Comparison of ENCODE assay signal across 22 cellular contexts in genomic region chr1:55623339-55623738, GRCh38.
DNase-seq lines count a peak whose midpoint lies in the region; ATAC-seq and TF ChIP-seq lines count a peak whose summit lies in the region.
"Had no signal": no experiment of that assay in that cellular context is flagged by ENCODE, and none has a peak within 500 bp of the region (broad histone marks: within the 10 kb centered on the region; RNA-seq: fewer than 3 reads in every experiment).

No MANE protein-coding gene starts in this region.

- H3K4me3 ChIP-seq in left ventricle myocardium inferior, result no peak overlapping the region
- H3K4me3 ChIP-seq in ovary, result no peak overlapping the region
- H3K4me3 ChIP-seq in stomach, result no peak overlapping the region
- H3K4me3 ChIP-seq: suprapubic skin had no signal

- DNase-seq in Right ventricle myocardium inferior (ENCODE audit: missing footprints) (peak; percentile 79), cardiac septum (ENCODE audit: low spot score) (no peak), left ventricle myocardium inferior (peak; percentile 72), ovary (peak; percentile 44 to 79 (median 63)), NCI-H446 treated with DMSO at 0.1 percent for 48 hours (lab: John Stamatoyannopoulos, UW) (no peak), stomach (no peak), NCI-H510A (lab: John Stamatoyannopoulos, UW) (no peak)
- no peak for DNase-seq in activated CD8-positive, alpha-beta memory T cell treated with anti-CD3 and anti-CD28 coated beads, Interleukin-2, amount 50 U/mL, for 48 hours
- DNase-seq: activated CD4-positive, alpha-beta T cell treated with anti-CD3 and anti-CD28 coated beads for 1 hour; activated naive CD4-positive, alpha-beta T cell treated with anti-CD3 and anti-CD28 coated beads, Interleukin-2, amount 10 ng/mL, durations not matched to agents 7 days and 5 days; activated T-cell treated with anti-CD3 and anti-CD28 coated beads, Interleukin-2, amount 50 U/mL, for 48 hours; AML-193; DMS53; KG1; kidney glomerular epithelial cell; NCI-H82; nephron progenitor cell; PC-3; posterior cingulate gyrus had no signal

- WGBS in ovary, 3 donors, result 23 to 26% (median 24%) methylated on average over 4 of the region's 4 CpGs
- 54 to 77% (median 74%) methylated on average over 4 of the region's 4 CpGs for WGBS in stomach, 5 donors

- H3K27me3 ChIP-seq in left ventricle myocardium inferior (ENCODE audit: low read depth) (no peaks in the 10 kb centered on the region), ovary (no peaks in the 10 kb centered on the region), stomach (no peaks in the 10 kb centered on the region)
- H3K27me3 ChIP-seq: suprapubic skin had no signal

- TF ChIP-seq CTCF in left ventricle myocardium inferior (IDR thresholded peaks at IDR 0.05; ENCODE audit: borderline replicate concordance) (no peak), ovary (IDR thresholded peaks at IDR 0.05) (no peak), stomach (IDR thresholded peaks at IDR 0.05) (no peak)

- ATAC-seq in Right ventricle myocardium inferior, result peak; percentile 96
- ATAC-seq: HCT116, PC-3 had no signal

- H3K4me1 ChIP-seq in left ventricle myocardium inferior, result no peaks in the 10 kb centered on the region
- peaks cover 2% of the 10 kb centered on the region for H3K4me1 ChIP-seq in ovary (ENCODE audit: insufficient read depth)
- H3K4me1 ChIP-seq in stomach, result no peaks in the 10 kb centered on the region
- H3K4me1 ChIP-seq: suprapubic skin had no signal

- no peaks in the 10 kb centered on the region for H3K36me3 ChIP-seq in left ventricle myocardium inferior
- no peaks in the 10 kb centered on the region for H3K36me3 ChIP-seq in ovary
- H3K36me3 ChIP-seq in stomach, result no peaks in the 10 kb centered on the region
- H3K36me3 ChIP-seq: suprapubic skin had no signal

- peak overlapping the region; percentile 46 for H3K27ac ChIP-seq in left ventricle myocardium inferior (replicated peaks)
- H3K27ac ChIP-seq in ovary, result no peak overlapping the region
- no peak overlapping the region for H3K27ac ChIP-seq in stomach
- H3K27ac ChIP-seq: 22Rv1, suprapubic skin had no signal

- intact Hi-C loops in Right ventricle myocardium inferior (cut with DNase I) (no loop called here), cardiac septum (cut with DNase I) (no loop called here), left ventricle myocardium inferior (cut with micrococcal nuclease) (no loop called here), ovary (cut with DNase I) (loop anchor here in 1 of 4 donors (1.0 kb wide), 1 partner anchor 16 kb away; no protein-coding TSS in a partner anchor), stomach (cut with DNase I; ENCODE audit: low total_unique reads) (no loop called here)

- TF ChIP-seq POLR2A in ovary (IDR thresholded peaks at IDR 0.05), result no peak
- no peak for TF ChIP-seq POLR2A in stomach (IDR thresholded peaks at IDR 0.05)

- peaks cover 38% of the 10 kb centered on the region for H3K9me3 ChIP-seq in left ventricle myocardium inferior (replicated peaks)
- no peaks in the 10 kb centered on the region for H3K9me3 ChIP-seq in ovary
- peaks cover 0 to 11% (median 7%) of the 10 kb centered on the region in 4 donors for H3K9me3 ChIP-seq in stomach

- TF ChIP-seq EP300 in ovary (IDR thresholded peaks at IDR 0.05) (no peak), stomach (IDR thresholded peaks at IDR 0.05) (no peak)

Comparison
In these comparisons a context has a peak if more than half of its experiments do, and no peak if none do; other contexts are left out.
1. DNase-seq: peak in Right ventricle myocardium inferior (single experiment), left ventricle myocardium inferior (single experiment) and ovary (5 of 5); none in cardiac septum (single experiment), NCI-H446 treated with DMSO at 0.1 percent for 48 hours (single experiment), stomach (single experiment), NCI-H510A (single experiment) and activated CD8-positive, alpha-beta memory T cell treated with anti-CD3 and anti-CD28 coated beads, Interleukin-2, amount 50 U/mL, for 48 hours (single experiment).